Comparison of ENCODE assay signal across 14 cellular contexts in genomic region chr5:124438390-124439380, GRCh38.
DNase-seq lines count a peak whose midpoint lies in the region; ATAC-seq and TF ChIP-seq lines count a peak whose summit lies in the region.
"Had no signal": no experiment of that assay in that cellular context is flagged by ENCODE, and none has a peak within 500 bp of the region (broad histone marks: within the 10 kb centered on the region; RNA-seq: fewer than 3 reads in every experiment).

No MANE protein-coding gene starts in this region.

- peak overlapping the region; percentile 18 for H3K9ac ChIP-seq in HUES64 (ENCODE audit: low read depth, low read length)

- H3K4me1 Mint-ChIP-seq in CD8-positive, alpha-beta memory T cell, result no peaks in the 10 kb centered on the region

- no peak overlapping the region for H3K4me3 ChIP-seq in HUES64 (ENCODE audit: low read length)
- no peak overlapping the region for H3K4me3 ChIP-seq in CD8-positive, alpha-beta memory T cell (ENCODE audit: low read length)
- H3K4me3 ChIP-seq in upper lobe of right lung, result no peak overlapping the region

- no peak overlapping the region for H3K27ac Mint-ChIP-seq in CD8-positive, alpha-beta memory T cell
- H3K27ac Mint-ChIP-seq: activated naive CD8-positive, alpha-beta T cell; effector memory CD8-positive, alpha-beta T cell; stimulated activated naive CD8-positive, alpha-beta T cell treated with anti-CD3 and anti-CD28 coated beads, Interleukin-15, Interleukin-2, amounts not matched to agents 100 ng/mL and 50 ng/mL, for 24 hours had no signal

- H3K36me3 ChIP-seq in HUES64 (ENCODE audit: insufficient read depth, low read length) (no peaks in the 10 kb centered on the region), upper lobe of right lung (no peaks in the 10 kb centered on the region)
- no peaks in the 10 kb centered on the region for H3K36me3 ChIP-seq in CD8-positive, alpha-beta memory T cell (ENCODE audit: insufficient read depth, low read length)

- H3K27me3 ChIP-seq in HUES64 (ENCODE audit: insufficient read depth, low read length), result no peaks in the 10 kb centered on the region
- no peaks in the 10 kb centered on the region for H3K27me3 ChIP-seq in CD8-positive, alpha-beta memory T cell (ENCODE audit: insufficient read depth, low read length, poor library complexity, severe bottlenecking)
- H3K27me3 ChIP-seq in upper lobe of right lung, result no peaks in the 10 kb centered on the region

- peaks cover 0 to 4% of the 10 kb centered on the region in 2 donors for H3K27me3 Mint-ChIP-seq in CD8-positive, alpha-beta memory T cell
- H3K27me3 Mint-ChIP-seq: activated naive CD8-positive, alpha-beta T cell; effector memory CD8-positive, alpha-beta T cell; stimulated activated naive CD8-positive, alpha-beta T cell treated with anti-CD3 and anti-CD28 coated beads, Interleukin-15, Interleukin-2, amounts not matched to agents 100 ng/mL and 50 ng/mL, for 24 hours had no signal

- H3K4me3 Mint-ChIP-seq in CD8-positive, alpha-beta memory T cell, result no peak overlapping the region
- H3K4me3 Mint-ChIP-seq: activated naive CD8-positive, alpha-beta T cell; effector memory CD8-positive, alpha-beta T cell; nephron; stimulated activated naive CD8-positive, alpha-beta T cell treated with anti-CD3 and anti-CD28 coated beads, Interleukin-15, Interleukin-2, amounts not matched to agents 100 ng/mL and 50 ng/mL, for 24 hours had no signal

- H3K4me1 ChIP-seq in HUES64 (ENCODE audit: insufficient read depth, low read length), result peaks cover 29% of the 10 kb centered on the region
- H3K4me1 ChIP-seq in CD8-positive, alpha-beta memory T cell (ENCODE audit: insufficient read depth, low read length), result no peaks in the 10 kb centered on the region
- no peaks in the 10 kb centered on the region for H3K4me1 ChIP-seq in upper lobe of right lung

- POLR2A ChIA-PET in CD8-positive, alpha-beta memory T cell (lab: Charles Lee), result no interaction called here

- intact Hi-C loops in upper lobe of right lung (cut with DNase I), result no loop called here

- DNase-seq in COLO668 (lab: John Stamatoyannopoulos, UW; ENCODE audit: unreplicated experiment), result peak; percentile 13
- DNase-seq in anterior cingulate cortex (lab: John Stamatoyannopoulos, UW), result peak in 49 of 58 donors; percentile 7 to 78 (median 47)
- peak; percentile 29 for DNase-seq in left kidney (ENCODE audit: low read depth, low spot score)
- DNase-seq in CD8-positive, alpha-beta memory T cell, result no peak
- no peak for DNase-seq in upper lobe of right lung
- no peak for DNase-seq in GM13977 (ENCODE audit: low spot score)
- DNase-seq: activated CD4-positive, alpha-beta T cell treated with anti-CD3 and anti-CD28 coated beads, Interleukin-2, amount 50 U/mL, for 4 hours; effector memory CD8-positive, alpha-beta T cell; stimulated activated CD4-positive, alpha-beta T cell treated with anti-CD3 and anti-CD28 coated beads, Interleukin-1b, Interleukin-23, amount 100 ng/mL, for 48 hours had no signal

- ATAC-seq in upper lobe of right lung (no peak), GM19023 (IDR thresholded peaks at IDR 0.05; ENCODE audit: unreplicated experiment) (no peak)
- ATAC-seq: effector memory CD8-positive, alpha-beta T cell had no signal

- H3K27ac ChIP-seq in HUES64 (ENCODE audit: low read depth, low read length) (peak overlapping the region; percentile 78), upper lobe of right lung (no peak overlapping the region)
- H3K27ac ChIP-seq in CD8-positive, alpha-beta memory T cell (ENCODE audit: low read depth, low read length), result no peak overlapping the region

- no peaks in the 10 kb centered on the region for H3K36me3 Mint-ChIP-seq in CD8-positive, alpha-beta memory T cell
- H3K36me3 Mint-ChIP-seq: activated naive CD8-positive, alpha-beta T cell had no signal

- WGBS in HUES64, result 44% methylated on average over 13 of the region's 14 CpGs

- H3K9me3 ChIP-seq in HUES64 (ENCODE audit: insufficient read depth, low read depth, low read length), result peaks cover 7% of the 10 kb centered on the region; the same call in 1 of the 2 replicates
- no peaks in the 10 kb centered on the region for H3K9me3 ChIP-seq in CD8-positive, alpha-beta memory T cell (ENCODE audit: low read length)
- peaks cover 6% of the 10 kb centered on the region for H3K9me3 ChIP-seq in upper lobe of right lung

- TF ChIP-seq CTCF in upper lobe of right lung (IDR thresholded peaks at IDR 0.05), result no peak
- no peak for TF ChIP-seq CTCF in GM13977 (IDR thresholded peaks at IDR 0.05; ENCODE audit: extremely low read depth, insufficient read depth, missing control alignments)

- peaks cover 0 to 16% (median 4%) of the 10 kb centered on the region in 5 donors for H3K9me3 Mint-ChIP-seq in CD8-positive, alpha-beta memory T cell
- H3K9me3 Mint-ChIP-seq: stimulated activated naive CD8-positive, alpha-beta T cell treated with anti-CD3 and anti-CD28 coated beads, Interleukin-15, Interleukin-2, amounts not matched to agents 100 ng/mL and 50 ng/mL, for 24 hours had no signal

- in situ Hi-C loops in GM13977 (cut with MboI; ENCODE audit: low pct_unique_long_range_greater_than_20kb, low sequenced_read_pairs, unreplicated experiment), result no loop called here

- CTCF ChIA-PET in CD8-positive, alpha-beta memory T cell (lab: Charles Lee), result no interaction called here

Comparison
In these comparisons a context has a peak if more than half of its experiments do, and no peak if none do; other contexts are left out.
1. DNase-seq: peak in COLO668 (single experiment), anterior cingulate cortex (49 of 58) and left kidney (single experiment); none in CD8-positive, alpha-beta memory T cell (0 of 5), upper lobe of right lung (single experiment) and GM13977 (single experiment).